Comparison of ENCODE assay signal across 9 cellular contexts in the genomic region with DNA sequence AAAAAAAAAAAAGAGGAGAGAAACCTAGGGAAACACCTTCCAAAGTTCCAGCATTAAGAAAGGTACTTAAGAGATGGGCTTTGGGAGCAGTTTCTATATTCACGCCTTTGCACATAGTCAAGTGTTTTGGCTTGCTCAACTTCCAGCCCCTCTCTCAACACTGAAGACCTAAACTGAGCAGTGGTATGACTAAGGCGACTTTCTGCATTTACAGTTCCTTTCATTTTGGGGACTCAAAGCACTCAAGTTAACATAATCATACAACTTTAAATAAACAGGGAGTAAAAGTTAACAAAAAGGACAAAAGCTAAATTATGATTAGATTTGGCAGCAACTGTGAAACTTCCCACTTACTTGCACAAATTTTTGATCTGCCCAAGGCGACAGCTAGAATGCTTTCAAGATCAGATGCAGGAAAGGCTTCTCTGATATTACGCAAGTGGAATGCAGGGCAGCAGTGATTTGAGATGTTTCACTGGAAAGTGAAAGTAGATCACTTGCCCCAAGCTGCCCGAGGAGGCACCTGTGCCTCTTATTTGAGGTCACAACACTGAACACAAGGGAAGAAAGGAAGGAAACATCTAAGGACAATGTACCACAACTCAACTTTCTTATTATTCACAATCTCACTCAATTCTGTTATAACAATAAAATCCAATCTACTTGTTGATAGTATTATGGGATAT.
DNase-seq lines count a peak whose midpoint lies in the region; ATAC-seq and TF ChIP-seq lines count a peak whose summit lies in the region.
"Had no signal": no experiment of that assay in that cellular context is flagged by ENCODE, and none has a peak within 500 bp of the region (broad histone marks: within the 10 kb centered on the region; RNA-seq: fewer than 3 reads in every experiment).

No MANE protein-coding gene starts in this region.

- peak overlapping the region; percentile 6 for H3K4me3 Mint-ChIP-seq in natural killer cell

- no peak overlapping the region for H2BK5ac ChIP-seq in mesendoderm (ENCODE audit: low read length)

- no peak overlapping the region for H3K9ac ChIP-seq in mesendoderm (ENCODE audit: low read length)

- no peaks in the 10 kb centered on the region for H3K79me1 ChIP-seq in mesendoderm (ENCODE audit: low read length)

- TF ChIP-seq CTCF in natural killer cell (IDR thresholded peaks at IDR 0.05) = no peak
- no peak for TF ChIP-seq CTCF in GM20000 (IDR thresholded peaks at IDR 0.05; ENCODE audit: extremely low read depth, missing control alignments)

- peak; percentile 47 to 87 for ATAC-seq in activated naive CD4-positive, alpha-beta T cell treated with anti-CD3 and anti-CD28 coated beads, Interleukin-2, amount 50 U/mL, for 72 hours
- peak; percentile 52 to 75 (median 69) for ATAC-seq in natural killer cell

- H3K4me3 ChIP-seq in mesendoderm (ENCODE audit: low read length) = no peak overlapping the region

- H3K27me3 ChIP-seq in mesendoderm (ENCODE audit: insufficient read depth, low read length, poor library complexity) = no peaks in the 10 kb centered on the region

- no peaks in the 10 kb centered on the region for H3K9me3 Mint-ChIP-seq in activated naive CD4-positive, alpha-beta T cell treated with anti-CD3 and anti-CD28 coated beads, Interleukin-2, amount 50 U/mL, for 72 hours
- no peaks in the 10 kb centered on the region for H3K9me3 Mint-ChIP-seq in natural killer cell
- H3K9me3 Mint-ChIP-seq: brain had no signal

- no peak overlapping the region for H3K23ac ChIP-seq in mesendoderm (ENCODE audit: low read length)

- no peak overlapping the region for H2BK120ac ChIP-seq in mesendoderm (ENCODE audit: low read depth, low read length)

- no peak overlapping the region for H3K18ac ChIP-seq in mesendoderm (ENCODE audit: low read length)

- H3K36me3 ChIP-seq in mesendoderm (ENCODE audit: control insufficient read depth, insufficient read depth, low read length) = no peaks in the 10 kb centered on the region

- no peaks in the 10 kb centered on the region for H3K4me1 ChIP-seq in mesendoderm (ENCODE audit: control insufficient read depth, low read depth, low read length)

- H3K4me2 ChIP-seq in mesendoderm (ENCODE audit: low read length) = no peak overlapping the region

- no peak overlapping the region for H4K5ac ChIP-seq in mesendoderm (ENCODE audit: low read length)

- H3K27ac Mint-ChIP-seq in activated naive CD4-positive, alpha-beta T cell treated with anti-CD3 and anti-CD28 coated beads, Interleukin-2, amount 50 U/mL, for 72 hours = no peak overlapping the region
- H3K27ac Mint-ChIP-seq in natural killer cell = peak overlapping the region in 1 of 2 donors; percentile 79
- H3K27ac Mint-ChIP-seq: brain had no signal

- no peaks in the 10 kb centered on the region for H3K27me3 Mint-ChIP-seq in natural killer cell (ENCODE audit: low read depth in 2 of 2)

- no peaks in the 10 kb centered on the region for H3K79me2 ChIP-seq in mesendoderm (ENCODE audit: control insufficient read depth, insufficient read depth, low read length)

- peaks cover 16 to 18% of the 10 kb centered on the region in 2 donors for H3K4me1 Mint-ChIP-seq in natural killer cell

- no CpG with 5 or more reads among the region's 5 CpGs for WGBS in mesendoderm (ENCODE audit: extremely low coverage, insufficient coverage, low lambda C conversion rate)

- in situ Hi-C loops in KBM-7 (cut with MboI; ENCODE audit: low pct_unique_long_range_greater_than_20kb, low sequenced_read_pairs) = loop anchor here (10.0 to 25.0 kb wide), 2 partner anchors 270 to 778 kb away; no protein-coding TSS in a partner anchor

- H4K8ac ChIP-seq in mesendoderm (ENCODE audit: low read depth, low read length) = no peak overlapping the region

- DNase-seq in ELF-1 (ENCODE audit: low read depth, low spot score) (peak; percentile 14), KBM-7 (peak; percentile 47), natural killer cell (no peak), SK-N-DZ (ENCODE audit: low spot score) (no peak), GM20000 (ENCODE audit: low spot score) (no peak), NCI-H1436 treated with DMSO at 0.1 percent for 48 hours (lab: John Stamatoyannopoulos, UW) (no peak), mesendoderm (no peak)
- no peak for DNase-seq in activated naive CD4-positive, alpha-beta T cell treated with anti-CD3 and anti-CD28 coated beads, Interleukin-2, amount 50 U/mL, for 72 hours (ENCODE audit: low spot score in 2 of 2)

- intact Hi-C loops in natural killer cell (cut with micrococcal nuclease) = loop anchor here (5.0 kb wide), 1 partner anchor 288 kb away; no protein-coding TSS in a partner anchor

- no peak overlapping the region for H3K4ac ChIP-seq in mesendoderm (ENCODE audit: low read depth, low read length)

- H2BK15ac ChIP-seq in mesendoderm (replicated peaks; ENCODE audit: low read depth) = no peak overlapping the region

- no peak overlapping the region for H3K27ac ChIP-seq in mesendoderm (ENCODE audit: low read depth, low read length)

- H2AK5ac ChIP-seq in mesendoderm (ENCODE audit: low read length) = no peak overlapping the region

- no peak overlapping the region for H3K56ac ChIP-seq in mesendoderm (ENCODE audit: low read length)

- no peaks in the 10 kb centered on the region for H3K36me3 Mint-ChIP-seq in activated naive CD4-positive, alpha-beta T cell treated with anti-CD3 and anti-CD28 coated beads, Interleukin-2, amount 50 U/mL, for 72 hours
- H3K36me3 Mint-ChIP-seq in natural killer cell = no peaks in the 10 kb centered on the region
- H3K36me3 Mint-ChIP-seq: brain had no signal

Comparison
In these comparisons a context has a peak if more than half of its experiments do, and no peak if none do; other contexts are left out.
1. DNase-seq: peak in ELF-1 (single experiment) and KBM-7 (single experiment); none in activated naive CD4-positive, alpha-beta T cell treated with anti-CD3 and anti-CD28 coated beads, Interleukin-2, amount 50 U/mL, for 72 hours (0 of 2), natural killer cell (single experiment), SK-N-DZ (single experiment), GM20000 (single experiment), NCI-H1436 treated with DMSO at 0.1 percent for 48 hours (single experiment) and mesendoderm (single experiment).